In genomic region chr12:44788731-44789130, GRCh38 we compare ENCODE assay signal across 24 cellular contexts.
"Had no signal": no experiment of that assay in that cellular context is flagged by ENCODE, and none has a peak within 500 bp of the region (broad histone marks: within the 10 kb centered on the region; RNA-seq: fewer than 3 reads in every experiment).

No MANE protein-coding gene starts in this region.

- H3K9me3 Mint-ChIP-seq: activated CD4-positive, alpha-beta T cell treated with anti-CD3 and anti-CD28 coated beads, Interleukin-2, amount 10 ng/mL, durations not matched to agents 7 days and 5 days had no signal

- DNase-seq: activated B cell treated with CpG ODN at 0.5 μM for 24 hours; activated CD4-positive, alpha-beta memory T cell treated with anti-CD3 and anti-CD28 coated beads for 36 hours; activated CD4-positive, alpha-beta T cell treated with anti-CD3 and anti-CD28 coated beads, Interleukin-2, amount 10 ng/mL, durations not matched to agents 7 days and 5 days; activated CD8-positive, alpha-beta memory T cell treated with anti-CD3 and anti-CD28 coated beads for 24 hours; activated gamma-delta T cell; activated naive CD4-positive, alpha-beta T cell treated with anti-CD3 and anti-CD28 coated beads for 36 hours; activated naive CD8-positive, alpha-beta T cell treated with anti-CD3 and anti-CD28 coated beads, Interleukin-2, amount 10 ng/mL, durations not matched to agents 7 days and 5 days; activated T-cell treated with anti-CD3 and anti-CD28 coated beads, Interleukin-2, amount 50 U/mL, for 4 hours; aorta; caudate nucleus; KG1; NCI-H1048; NCI-H1930; NCI-H2171; NCI-H2227 treated with DMSO at 0.1 percent for 48 hours; NCI-H446 treated with DMSO at 0.1 percent for 48 hours; NCI-H524 treated with DMSO at 0.1 percent for 48 hours; NCI-H774; Peyer's patch; SHP77; T-helper 17 cell; T-helper 9 cell had no signal

- H3K27me3 ChIP-seq: breast epithelium, Peyer's patch, SJSA1 had no signal

- H3K4me3 ChIP-seq: breast epithelium, Peyer's patch, SJSA1 had no signal

- H3K4me3 Mint-ChIP-seq: activated B cell treated with CpG ODN at 0.5 μM for 24 hours; activated CD4-positive, alpha-beta memory T cell treated with anti-CD3 and anti-CD28 coated beads for 36 hours; activated CD4-positive, alpha-beta T cell treated with anti-CD3 and anti-CD28 coated beads, Interleukin-2, amount 10 ng/mL, durations not matched to agents 7 days and 5 days; activated naive CD4-positive, alpha-beta T cell treated with anti-CD3 and anti-CD28 coated beads for 36 hours; activated naive CD8-positive, alpha-beta T cell treated with anti-CD3 and anti-CD28 coated beads, Interleukin-2, amount 10 ng/mL, durations not matched to agents 7 days and 5 days; activated T-cell treated with anti-CD3 and anti-CD28 coated beads, Interleukin-2, amount 50 U/mL, for 4 hours; T-helper 17 cell had no signal

- H3K27ac ChIP-seq: breast epithelium, Peyer's patch, SJSA1 had no signal

- H3K36me3 ChIP-seq: Peyer's patch, SJSA1 had no signal

- H3K9me3 ChIP-seq: breast epithelium, Peyer's patch, SJSA1 had no signal

- H3K27ac Mint-ChIP-seq: activated B cell treated with CpG ODN at 0.5 μM for 24 hours; activated CD4-positive, alpha-beta memory T cell treated with anti-CD3 and anti-CD28 coated beads for 36 hours; activated CD4-positive, alpha-beta T cell treated with anti-CD3 and anti-CD28 coated beads, Interleukin-2, amount 10 ng/mL, durations not matched to agents 7 days and 5 days; activated naive CD4-positive, alpha-beta T cell treated with anti-CD3 and anti-CD28 coated beads for 36 hours; activated naive CD8-positive, alpha-beta T cell treated with anti-CD3 and anti-CD28 coated beads, Interleukin-2, amount 10 ng/mL, durations not matched to agents 7 days and 5 days; T-helper 17 cell had no signal

- ATAC-seq: activated T-cell treated with anti-CD3 and anti-CD28 coated beads, Interleukin-2, amount 50 U/mL, for 4 hours; T-helper 17 cell had no signal

- H3K4me1 ChIP-seq: breast epithelium, Peyer's patch, SJSA1 had no signal

- H3K4me1 Mint-ChIP-seq: activated B cell treated with CpG ODN at 0.5 μM for 24 hours; activated CD4-positive, alpha-beta T cell treated with anti-CD3 and anti-CD28 coated beads, Interleukin-2, amount 10 ng/mL, durations not matched to agents 7 days and 5 days had no signal

- H3K27me3 Mint-ChIP-seq: activated CD4-positive, alpha-beta memory T cell treated with anti-CD3 and anti-CD28 coated beads for 36 hours; activated CD4-positive, alpha-beta T cell treated with anti-CD3 and anti-CD28 coated beads, Interleukin-2, amount 10 ng/mL, durations not matched to agents 7 days and 5 days; activated naive CD8-positive, alpha-beta T cell treated with anti-CD3 and anti-CD28 coated beads, Interleukin-2, amount 10 ng/mL, durations not matched to agents 7 days and 5 days; T-helper 17 cell had no signal
